Comparison of ENCODE assay signal across 12 cellular contexts in genomic region chr6:56507517-56507916, GRCh38.
A peak's percentile ranks its signal among the peaks of the same experiment; 100 is the strongest.
DNase-seq lines count a peak whose midpoint lies in the region; ATAC-seq and TF ChIP-seq lines count a peak whose summit lies in the region.
"Had no signal": no experiment of that assay in that cellular context is flagged by ENCODE, and none has a peak within 500 bp of the region (broad histone marks: within the 10 kb centered on the region; RNA-seq: fewer than 3 reads in every experiment).

No MANE protein-coding gene starts in this region.

- no peak overlapping the region for H3K4me2 ChIP-seq in OCI-LY7 (ENCODE audit: low read length)

- peaks cover 0 to 33% of the 10 kb centered on the region in 2 donors for H3K4me1 ChIP-seq in ascending aorta
- peaks cover 0 to 6% (median 3%) of the 10 kb centered on the region in 4 donors for H3K4me1 ChIP-seq in upper lobe of left lung
- H3K4me1 ChIP-seq in OCI-LY7 (ENCODE audit: insufficient read depth, low read length, poor library complexity, severe bottlenecking) = no peaks in the 10 kb centered on the region

- ATAC-seq in upper lobe of left lung (ENCODE audit: low FRiP score in 2 of 2) (peak in 1 of 2 donors; percentile 22), GM21723 (IDR thresholded peaks at IDR 0.05; ENCODE audit: unreplicated experiment) (no peak)
- ATAC-seq: GM12878, T-helper 17 cell had no signal

- H3K79me2 ChIP-seq in OCI-LY7 (ENCODE audit: insufficient read depth, low read depth, low read length) = no peaks in the 10 kb centered on the region

- no peak overlapping the region for H3K4me3 ChIP-seq in ascending aorta
- no peak overlapping the region for H3K4me3 ChIP-seq in upper lobe of left lung
- H3K4me3 ChIP-seq in OCI-LY7 (ENCODE audit: low read depth, low read length, poor library complexity, severe bottlenecking) = no peak overlapping the region
- H3K4me3 ChIP-seq: GM12878 had no signal

- no peaks in the 10 kb centered on the region for H3K9me2 ChIP-seq in OCI-LY7 (ENCODE audit: insufficient read depth, low read length)

- no TSS peak for BruUV-seq in OCI-LY7 (replicated peaks; lab: Mats Ljungman, UMichigan)

- H3K9me3 ChIP-seq in ascending aorta = no peaks in the 10 kb centered on the region
- H3K9me3 ChIP-seq in upper lobe of left lung = no peaks in the 10 kb centered on the region
- H3K9me3 ChIP-seq in OCI-LY7 (ENCODE audit: low read length) = no peaks in the 10 kb centered on the region

- H3K27ac ChIP-seq in ascending aorta = peak overlapping the region; percentile 65 to 82
- peak overlapping the region; percentile 3 to 65 (median 62) for H3K27ac ChIP-seq in upper lobe of left lung
- no peak overlapping the region for H3K27ac ChIP-seq in OCI-LY7 (ENCODE audit: low read depth, low read length, poor library complexity, severe bottlenecking)

- intact Hi-C loops in ascending aorta (cut with DNase I) (loop anchor here (5.0 kb wide), 1 partner anchor 35 kb away; no protein-coding TSS in a partner anchor), OCI-LY7 (cut with micrococcal nuclease; ENCODE audit: unreplicated experiment) (no loop called here)

- no peaks in the 10 kb centered on the region for H3K27me3 ChIP-seq in ascending aorta
- no peaks in the 10 kb centered on the region for H3K27me3 ChIP-seq in upper lobe of left lung

- CTCF ChIA-PET in OCI-LY7 (lab: Charles Lee; ENCODE audit: unreplicated experiment) = no interaction called here

- WGBS in upper lobe of left lung, 2 donors = 61 to 79% methylated on average over 4 of the region's 4 CpGs

- no peak for TF ChIP-seq EP300 in upper lobe of left lung (IDR thresholded peaks at IDR 0.05)

- DNase-seq in ascending aorta (ENCODE audit: low spot score in 2 of 2) = no peak
- DNase-seq in fibroblast of gingiva (ENCODE audit: low read depth) = peak; percentile 63
- DNase-seq in medulla oblongata (ENCODE audit: extremely low spot score) = peak; percentile 16
- DNase-seq in upper lobe of left lung = no peak
- DNase-seq in OCI-LY7 (ENCODE audit: low spot score) = no peak
- DNase-seq in activated gamma-delta T cell (lab: John Stamatoyannopoulos, UW) = no peak
- DNase-seq: cerebellar nuclear complex, NCI-H2029, SHP77, T-helper 17 cell had no signal

- TF ChIP-seq POLR2A in upper lobe of left lung (IDR thresholded peaks at IDR 0.05) = no peak

- no peaks in the 10 kb centered on the region for H4K20me1 ChIP-seq in OCI-LY7 (ENCODE audit: insufficient read depth, low read length)

- H3K36me3 ChIP-seq in ascending aorta = peaks cover 18 to 22% of the 10 kb centered on the region in 2 donors
- H3K36me3 ChIP-seq in upper lobe of left lung = peaks cover 0 to 46% (median 9%) of the 10 kb centered on the region in 4 donors
- H3K36me3 ChIP-seq in OCI-LY7 (ENCODE audit: insufficient read depth, low read length) = no peaks in the 10 kb centered on the region

- H2AFZ ChIP-seq in OCI-LY7 (ENCODE audit: low read length) = no peak overlapping the region

- POLR2A ChIA-PET in OCI-LY7 (lab: Charles Lee) = interaction anchor here (1.7 kb wide), 1 partner anchor 12 kb away, joined by 5 read pairs; no protein-coding TSS in a partner anchor

- no peak for TF ChIP-seq CTCF in ascending aorta (IDR thresholded peaks at IDR 0.05)
- no peak for TF ChIP-seq CTCF in upper lobe of left lung (IDR thresholded peaks at IDR 0.05)
- no peak for TF ChIP-seq CTCF in OCI-LY7 (conservative IDR thresholded peaks at IDR 0.05; ENCODE audit: low read length)

Comparison
In these comparisons a context has a peak if more than half of its experiments do, and no peak if none do; other contexts are left out.
1. DNase-seq: peak in fibroblast of gingiva (single experiment) and medulla oblongata (single experiment); none in ascending aorta (0 of 2), upper lobe of left lung (0 of 2), OCI-LY7 (single experiment) and activated gamma-delta T cell (single experiment).